23 cellular contexts compared by ENCODE assay signal in genomic region chr1:30063621-30064280, GRCh38.
"Had no signal": no experiment of that assay in that cellular context is flagged by ENCODE, and none has a peak within 500 bp of the region (broad histone marks: within the 10 kb centered on the region; RNA-seq: fewer than 3 reads in every experiment).

No MANE protein-coding gene starts in this region.

- DNase-seq: activated CD4-positive, alpha-beta T cell treated with anti-CD3 and anti-CD28 coated beads, Interleukin-2, amount 10 ng/mL, durations not matched to agents 24 days and 14 days; activated CD4-positive, alpha-beta T cell treated with anti-CD3 and anti-CD28 coated beads, Interleukin-2, amount 50 U/mL, for 4 hours; activated CD8-positive, alpha-beta T cell treated with anti-CD3 and anti-CD28 coated beads for 36 hours; activated effector memory CD4-positive, alpha-beta T cell treated with anti-CD3 and anti-CD28 coated beads, Interleukin-2, amount 50 U/mL, for 16 hours; activated naive CD4-positive, alpha-beta T cell; activated naive CD4-positive, alpha-beta T cell treated with anti-CD3 and anti-CD28 coated beads, Interleukin-2, amount 50 U/mL, for 16 hours; activated naive CD8-positive, alpha-beta T cell treated with anti-CD3 and anti-CD28 coated beads for 36 hours; activated T-cell treated with anti-CD3 and anti-CD28 coated beads, Interleukin-2, amount 50 U/mL, for 1 hour; activated T-cell treated with anti-CD3 and anti-CD28 coated beads, Interleukin-2, amount 50 U/mL, for 72 hours; amygdala; NCI-H1048; NCI-H1105 treated with DMSO at 0.1 percent for 48 hours; NCI-H1436; NCI-H1694; NCI-H1930; NCI-H2081 treated with DMSO at 0.1 percent for 48 hours; NCI-H345; NCI-H524 treated with DMSO at 0.1 percent for 48 hours; SHP77 treated with DMSO at 0.1 percent for 48 hours; SK-N-SH had no signal

- H3K27me3 ChIP-seq: ascending aorta, SJSA1 had no signal

- H3K36me3 ChIP-seq: ascending aorta, cardiac muscle cell, SJSA1 had no signal

- H3K9me2 ChIP-seq: SK-N-SH had no signal

- H3K9me3 ChIP-seq: ascending aorta, SJSA1, SK-N-SH had no signal

- H3K4me1 ChIP-seq: ascending aorta had no signal

- H3K4me3 ChIP-seq: ascending aorta, cardiac muscle cell, SJSA1 had no signal

- H3K27ac ChIP-seq: ascending aorta, cardiac muscle cell, SJSA1 had no signal

- H3K4me2 ChIP-seq: SK-N-SH had no signal

- ATAC-seq: activated CD8-positive, alpha-beta T cell treated with anti-CD3 and anti-CD28 coated beads for 36 hours had no signal
